29 cellular contexts compared by ENCODE assay signal in the genomic region with DNA sequence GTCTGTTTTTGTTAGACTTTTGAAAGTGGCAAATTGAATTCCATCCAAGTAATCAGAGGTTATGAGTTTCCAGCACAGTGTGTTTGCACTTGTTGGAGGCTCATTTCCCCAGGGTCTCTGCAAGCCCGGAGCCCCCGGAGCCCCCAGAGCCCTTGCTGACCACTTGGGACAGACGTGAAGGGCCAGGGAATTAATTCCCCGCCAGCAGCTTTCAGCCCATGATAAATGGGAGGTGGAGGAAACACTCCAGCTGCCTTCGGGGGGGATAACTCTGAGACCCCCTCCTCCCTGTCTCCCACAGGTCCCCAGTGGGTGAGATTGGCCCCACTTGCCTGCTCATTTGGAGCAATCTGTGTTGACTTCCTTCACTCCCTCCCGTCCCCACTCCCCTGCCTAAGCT.
"Had no signal": no experiment of that assay in that cellular context is flagged by ENCODE, and none has a peak within 500 bp of the region (broad histone marks: within the 10 kb centered on the region; RNA-seq: fewer than 3 reads in every experiment).

No MANE protein-coding gene starts in this region.

- H3K36me3 Mint-ChIP-seq: activated CD4-positive, alpha-beta memory T cell treated with anti-CD3 and anti-CD28 coated beads for 36 hours; activated naive CD4-positive, alpha-beta T cell treated with anti-CD3 and anti-CD28 coated beads, Interleukin-2, amount 50 U/mL, for 72 hours had no signal

- H3K9me3 Mint-ChIP-seq: activated B cell treated with CpG ODN at 0.5 μM for 24 hours; activated CD4-positive, alpha-beta memory T cell treated with anti-CD3 and anti-CD28 coated beads for 36 hours; activated naive CD4-positive, alpha-beta T cell treated with anti-CD3 and anti-CD28 coated beads for 36 hours; activated naive CD4-positive, alpha-beta T cell treated with anti-CD3 and anti-CD28 coated beads, Interleukin-2, amount 50 U/mL, for 72 hours; activated T-cell treated with anti-CD3 and anti-CD28 coated beads, Interleukin-2, amount 50 U/mL, for 24 hours; activated T-helper 2 cell treated with anti-CD3 and anti-CD28 coated beads, Interferon-gamma antibody, Interleukin-2, Interleukin-4, amounts not matched to agents 10 μg/mL and 5 μg/mL and 100 μg/mL, durations not matched to agents 14 hours and 24 hours and 36 hours had no signal

- H3K4me3 Mint-ChIP-seq: activated B cell treated with CpG ODN at 0.5 μM for 24 hours; activated CD4-positive, alpha-beta memory T cell treated with anti-CD3 and anti-CD28 coated beads for 36 hours; activated naive CD4-positive, alpha-beta T cell treated with anti-CD3 and anti-CD28 coated beads for 36 hours; activated T-cell treated with anti-CD3 and anti-CD28 coated beads, Interleukin-2, amount 50 U/mL, for 24 hours had no signal

- DNase-seq: activated B cell treated with CpG ODN at 0.5 μM for 24 hours; activated CD4-positive, alpha-beta memory T cell treated with anti-CD3 and anti-CD28 coated beads for 36 hours; activated CD4-positive, alpha-beta T cell treated with anti-CD3 and anti-CD28 coated beads for 4 hours; activated CD4-positive, alpha-beta T cell treated with anti-CD3 and anti-CD28 coated beads, Interleukin-2, amount 50 U/mL, for 1 hour; activated CD4-positive, CD25-positive, alpha-beta regulatory T cell treated with anti-CD3 and anti-CD28 coated beads, Interleukin-2, amount 50 U/mL, for 72 hours; activated gamma-delta T cell treated with Interleukin-2 at 50 U/mL for 16 hours; activated naive CD4-positive, alpha-beta T cell treated with anti-CD3 and anti-CD28 coated beads for 36 hours; activated T-cell treated with anti-CD3 and anti-CD28 coated beads, Interleukin-2, amount 50 U/mL, for 24 hours; body of pancreas; Kasumi-1; KG1; MG63; NCI-H1048; NCI-H1694; NCI-H1930; NCI-H2081 treated with DMSO at 0.1 percent for 48 hours; NCI-H2171; NCI-H510A; NCI-H526; NCI-H774; SHP77; SJCRH30; SW 1271; T-helper 1 cell; T-helper 2 cell; T-helper 9 cell had no signal

- H3K27ac Mint-ChIP-seq: activated B cell treated with CpG ODN at 0.5 μM for 24 hours; activated CD4-positive, alpha-beta memory T cell treated with anti-CD3 and anti-CD28 coated beads for 36 hours; activated naive CD4-positive, alpha-beta T cell treated with anti-CD3 and anti-CD28 coated beads for 36 hours; activated naive CD4-positive, alpha-beta T cell treated with anti-CD3 and anti-CD28 coated beads, Interleukin-2, amount 50 U/mL, for 72 hours; activated T-cell treated with anti-CD3 and anti-CD28 coated beads, Interleukin-2, amount 50 U/mL, for 24 hours; activated T-helper 2 cell treated with anti-CD3 and anti-CD28 coated beads, Interferon-gamma antibody, Interleukin-2, Interleukin-4, amounts not matched to agents 10 μg/mL and 5 μg/mL and 100 μg/mL, durations not matched to agents 14 hours and 24 hours and 36 hours had no signal

- ATAC-seq: activated naive CD4-positive, alpha-beta T cell treated with anti-CD3 and anti-CD28 coated beads, Interleukin-2, amount 50 U/mL, for 72 hours; body of pancreas; Panc1 had no signal

- H3K4me1 Mint-ChIP-seq: activated B cell treated with CpG ODN at 0.5 μM for 24 hours had no signal
